In genomic region chr16:75402821-75403475, GRCh38 we compare ENCODE assay signal across 8 cellular contexts. TPM values are rescaled to one million over a fixed set of nuclear protein-coding genes. Genes with fewer than 3 reads are reported as not detected.
DNase-seq lines count a peak whose midpoint lies in the region; ATAC-seq and FAIRE-seq lines count a peak whose summit lies in the region.

No MANE protein-coding gene starts in this region.

- no peaks in the 10 kb centered on the region for H3K9me3 ChIP-seq in muscle layer of duodenum (ENCODE audit: control insufficient read depth in 1 of 2, low read length in 2 of 2)

- DNase-seq in ACHN (peak; percentile 51), NCI-H2227 treated with DMSO at 0.1 percent for 48 hours (lab: John Stamatoyannopoulos, UW) (peak; percentile 12), dermis microvascular lymphatic vessel endothelial cell (ENCODE audit: low read depth in 2 of 2) (peak; percentile 71 to 74), COLO829 (ENCODE audit: low spot score) (no peak)
- no peak for DNase-seq in activated CD4-positive, alpha-beta memory T cell treated with anti-CD3 and anti-CD28 coated beads for 36 hours

- ATAC-seq in GM21737 (IDR thresholded peaks at IDR 0.05; ENCODE audit: unreplicated experiment) = no peak

- H3K27ac Mint-ChIP-seq in activated CD4-positive, alpha-beta memory T cell treated with anti-CD3 and anti-CD28 coated beads for 36 hours = no peak overlapping the region

- no peaks in the 10 kb centered on the region for H3K27me3 ChIP-seq in muscle layer of duodenum (ENCODE audit: low read depth, low read length)

- peaks cover 10% of the 10 kb centered on the region for H3K36me3 Mint-ChIP-seq in activated CD4-positive, alpha-beta memory T cell treated with anti-CD3 and anti-CD28 coated beads for 36 hours

- no peaks in the 10 kb centered on the region for H3K27me3 Mint-ChIP-seq in activated CD4-positive, alpha-beta memory T cell treated with anti-CD3 and anti-CD28 coated beads for 36 hours

- no peak overlapping the region for H3K4me3 Mint-ChIP-seq in activated CD4-positive, alpha-beta memory T cell treated with anti-CD3 and anti-CD28 coated beads for 36 hours

- H3K4me1 ChIP-seq in muscle layer of duodenum (ENCODE audit: control insufficient read depth in 1 of 2, insufficient read depth in 2 of 2, low read length in 2 of 2) = peaks cover 0 to 7% of the 10 kb centered on the region in 2 donors

- in situ Hi-C loops in ACHN (cut with HindIII; ENCODE audit: low pct_ligation_motif_present, low pct_unique_long_range_greater_than_20kb, low sequenced_read_pairs) = no loop called here

- H3K4me3 ChIP-seq in muscle layer of duodenum (ENCODE audit: low read depth in 1 of 2, low read length in 2 of 2) = no peak overlapping the region

- H3K4me1 Mint-ChIP-seq in activated CD4-positive, alpha-beta memory T cell treated with anti-CD3 and anti-CD28 coated beads for 36 hours (ENCODE audit: low read depth) = peaks cover 16% of the 10 kb centered on the region

- intact Hi-C loops in activated CD4-positive, alpha-beta memory T cell treated with anti-CD3 and anti-CD28 coated beads for 36 hours (cut with micrococcal nuclease) = loop anchor here (1.0 to 2.0 kb wide), 3 partner anchors 24 to 204 kb away; no protein-coding TSS in a partner anchor

- no peaks in the 10 kb centered on the region for H3K9me3 Mint-ChIP-seq in activated CD4-positive, alpha-beta memory T cell treated with anti-CD3 and anti-CD28 coated beads for 36 hours

- CTCF ChIA-PET in activated CD4-positive, alpha-beta memory T cell treated with anti-CD3 and anti-CD28 coated beads for 36 hours (lab: Charles Lee) = interaction anchor here (0.7 to 3.9 kb wide), 12 partner anchors 11 to 212 kb away, joined by 3 to 44 read pairs (median 4); no protein-coding TSS in a partner anchor

- peak overlapping the region; percentile 81 for H3K27ac ChIP-seq in muscle layer of duodenum (ENCODE audit: low read length)

- peak; percentile 96 for FAIRE-seq in G401.6 (lab: Jason Lieb, UNC)

- POLR2A ChIA-PET in activated CD4-positive, alpha-beta memory T cell treated with anti-CD3 and anti-CD28 coated beads for 36 hours (lab: Charles Lee) = no interaction called here

- peaks cover 3 to 5% of the 10 kb centered on the region in 2 donors for H3K36me3 ChIP-seq in muscle layer of duodenum (ENCODE audit: control insufficient read depth in 1 of 2, insufficient read depth in 2 of 2, low read length in 2 of 2)

RNA-seq across cellular contexts. Expression of gene CFDP1, which starts 30.4 kb away (rescaled TPM):
- total RNA-seq in dermis microvascular lymphatic vessel endothelial cell = 36.0 and 52.4 TPM in 2 replicates
- 10 to 100 TPM; 37.6 to 41.3 TPM for total RNA-seq in activated CD4-positive, alpha-beta memory T cell treated with anti-CD3 and anti-CD28 coated beads for 36 hours

Comparison
In these comparisons a context has a peak if more than half of its experiments do, and no peak if none do; other contexts are left out.
1. DNase-seq: peak in ACHN (single experiment), NCI-H2227 treated with DMSO at 0.1 percent for 48 hours (single experiment) and dermis microvascular lymphatic vessel endothelial cell (2 of 2); none in COLO829 (single experiment) and activated CD4-positive, alpha-beta memory T cell treated with anti-CD3 and anti-CD28 coated beads for 36 hours (single experiment).